ENCODE assay signal across 1 cellular context in the genomic region with DNA sequence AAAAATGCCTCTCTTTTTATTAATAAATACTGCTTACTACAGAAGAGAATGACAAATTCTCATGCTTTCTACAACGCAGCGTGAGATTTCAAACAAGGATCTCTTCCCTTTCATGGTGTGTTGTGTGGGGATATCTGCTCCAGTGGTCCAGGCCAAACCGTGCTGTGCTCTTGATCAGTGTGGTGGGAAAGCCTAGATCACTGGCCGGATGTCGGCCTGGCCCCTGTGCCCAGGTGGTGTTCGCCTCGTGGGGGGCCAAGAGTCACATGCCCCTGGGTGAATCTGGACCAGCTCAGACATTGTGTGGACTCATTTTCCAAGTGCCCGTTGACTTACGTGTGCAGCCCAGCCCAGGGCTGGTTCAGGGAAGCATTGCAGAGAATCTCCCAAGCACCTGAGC.
TF ChIP-seq lines count a peak whose summit lies in the region.

No MANE protein-coding gene starts in this region.

TF ChIP-seq in neural cell, 6 proteins besides CTCF, POLR2A, EP300 and RAD21 (continued from another document):
- TF ChIP-seq, protein P1, sequence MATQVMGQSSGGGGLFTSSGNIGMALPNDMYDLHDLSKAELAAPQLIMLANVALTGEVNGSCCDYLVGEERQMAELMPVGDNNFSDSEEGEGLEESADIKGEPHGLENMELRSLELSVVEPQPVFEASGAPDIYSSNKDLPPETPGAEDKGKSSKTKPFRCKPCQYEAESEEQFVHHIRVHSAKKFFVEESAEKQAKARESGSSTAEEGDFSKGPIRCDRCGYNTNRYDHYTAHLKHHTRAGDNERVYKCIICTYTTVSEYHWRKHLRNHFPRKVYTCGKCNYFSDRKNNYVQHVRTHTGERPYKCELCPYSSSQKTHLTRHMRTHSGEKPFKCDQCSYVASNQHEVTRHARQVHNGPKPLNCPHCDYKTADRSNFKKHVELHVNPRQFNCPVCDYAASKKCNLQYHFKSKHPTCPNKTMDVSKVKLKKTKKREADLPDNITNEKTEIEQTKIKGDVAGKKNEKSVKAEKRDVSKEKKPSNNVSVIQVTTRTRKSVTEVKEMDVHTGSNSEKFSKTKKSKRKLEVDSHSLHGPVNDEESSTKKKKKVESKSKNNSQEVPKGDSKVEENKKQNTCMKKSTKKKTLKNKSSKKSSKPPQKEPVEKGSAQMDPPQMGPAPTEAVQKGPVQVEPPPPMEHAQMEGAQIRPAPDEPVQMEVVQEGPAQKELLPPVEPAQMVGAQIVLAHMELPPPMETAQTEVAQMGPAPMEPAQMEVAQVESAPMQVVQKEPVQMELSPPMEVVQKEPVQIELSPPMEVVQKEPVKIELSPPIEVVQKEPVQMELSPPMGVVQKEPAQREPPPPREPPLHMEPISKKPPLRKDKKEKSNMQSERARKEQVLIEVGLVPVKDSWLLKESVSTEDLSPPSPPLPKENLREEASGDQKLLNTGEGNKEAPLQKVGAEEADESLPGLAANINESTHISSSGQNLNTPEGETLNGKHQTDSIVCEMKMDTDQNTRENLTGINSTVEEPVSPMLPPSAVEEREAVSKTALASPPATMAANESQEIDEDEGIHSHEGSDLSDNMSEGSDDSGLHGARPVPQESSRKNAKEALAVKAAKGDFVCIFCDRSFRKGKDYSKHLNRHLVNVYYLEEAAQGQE (IDR thresholded peaks at IDR 0.05; ENCODE audit: borderline replicate concordance), result no peak
- no peak for TF ChIP-seq MXI1 (conservative IDR thresholded peaks at IDR 0.05; ENCODE audit: poor library complexity, severe bottlenecking)
